ENCODE assay signal across 17 cellular contexts in genomic region chr3:56453027-56453426, GRCh38. TPM values are rescaled to one million over a fixed set of nuclear protein-coding genes. Genes with fewer than 3 reads are reported as not detected.
A peak's percentile ranks its signal among the peaks of the same experiment; 100 is the strongest.
DNase-seq lines count a peak whose midpoint lies in the region; ATAC-seq, FAIRE-seq and TF ChIP-seq lines count a peak whose summit lies in the region.
"Had no signal": no experiment of that assay in that cellular context is flagged by ENCODE, and none has a peak within 500 bp of the region (broad histone marks: within the 10 kb centered on the region; RNA-seq: fewer than 3 reads in every experiment).

No MANE protein-coding gene starts in this region.

- no peak overlapping the region for H2BK120ac ChIP-seq in H1 (replicated peaks; ENCODE audit: low read depth, low read length)

- H4K91ac ChIP-seq in H1 (replicated peaks; ENCODE audit: insufficient read length, low read length): no peak overlapping the region

- H2AFZ ChIP-seq in H1 (ENCODE audit: low read length): no peak overlapping the region

- H3K9ac ChIP-seq in H1 (replicated peaks in 1 of 4; ENCODE audit: extremely low read depth in 1 of 4, low read depth in 3 of 4, low read length in 3 of 4): no peak overlapping the region
- H3K9ac ChIP-seq: BLaER1 treated with 17β-estradiol and CSF1 and Interleukin-3, amounts not matched to agents 10 nM and 100 nM had no signal

- no peak overlapping the region for H3K14ac ChIP-seq in H1 (ENCODE audit: insufficient read length)

- peaks cover 2 to 4% of the 10 kb centered on the region in 2 experiments for H4K20me1 ChIP-seq in H1 (replicated peaks in 1 of 2; ENCODE audit: control insufficient read depth in 1 of 2, insufficient read depth in 2 of 2, low read length in 2 of 2)
- H4K20me1 ChIP-seq: BLaER1 treated with 17β-estradiol and CSF1 and Interleukin-3, amounts not matched to agents 10 nM and 100 nM had no signal

- peaks cover 0 to 44% of the 10 kb centered on the region in 2 experiments; a peak in 2 of 4 replicates for H3K79me2 ChIP-seq in H1 (ENCODE audit: control insufficient read depth in 1 of 2, insufficient read depth in 2 of 2, low read length in 2 of 2)

- POLR2A ChIA-PET in H1 (lab: Charles Lee; ENCODE audit: partially characterized antibody): interaction anchor here (2.1 kb wide), 1 partner anchor 10 kb away, joined by 5 read pairs; no protein-coding TSS in a partner anchor

- no peak overlapping the region for H2BK5ac ChIP-seq in H1 (ENCODE audit: low read depth, low read length)

- H3K4me2 ChIP-seq in H1 (ENCODE audit: insufficient read depth in 1 of 2, low read depth in 2 of 2, low read length in 2 of 2): no peak overlapping the region
- H3K4me2 ChIP-seq: BLaER1 treated with 17β-estradiol and CSF1 and Interleukin-3, amounts not matched to agents 10 nM and 100 nM had no signal

- H3K9me3 ChIP-seq in H1 (ENCODE audit: insufficient read depth in 2 of 2, low read depth in 1 of 2, low read length in 1 of 2) (no peaks in the 10 kb centered on the region), small intestine (ENCODE audit: control insufficient read depth, low read depth) (no peaks in the 10 kb centered on the region)
- H3K9me3 ChIP-seq: BLaER1 treated with 17β-estradiol and CSF1 and Interleukin-3, amounts not matched to agents 10 nM and 100 nM had no signal

- no peak overlapping the region for H2BK12ac ChIP-seq in H1 (ENCODE audit: low read depth, low read length)

- H3K36me3 ChIP-seq in H1 (ENCODE audit: control insufficient read depth in 2 of 4, insufficient read depth in 4 of 4, low read length in 3 of 4) (no peaks in the 10 kb centered on the region), small intestine (ENCODE audit: control insufficient read depth in 2 of 2, insufficient read depth in 2 of 2, low read length in 2 of 2) (no peaks in the 10 kb centered on the region)
- H3K36me3 ChIP-seq: BLaER1 treated with 17β-estradiol and CSF1 and Interleukin-3, amounts not matched to agents 10 nM and 100 nM had no signal

- no peak overlapping the region for H2BK15ac ChIP-seq in H1 (ENCODE audit: low read length)

- no peaks in the 10 kb centered on the region for H3K4me1 ChIP-seq in H1 (replicated peaks in 1 of 4; ENCODE audit: control insufficient read depth in 3 of 4, insufficient read depth in 4 of 4, low read length in 3 of 4)
- no peaks in the 10 kb centered on the region for H3K4me1 ChIP-seq in small intestine (ENCODE audit: control insufficient read depth in 2 of 2, insufficient read depth in 1 of 2, low read depth in 1 of 2, low read length in 1 of 2)
- H3K4me1 ChIP-seq: BLaER1 treated with 17β-estradiol and CSF1 and Interleukin-3, amounts not matched to agents 10 nM and 100 nM had no signal

- no peak for TF ChIP-seq RAD21 in H1 (IDR thresholded peaks at IDR 0.05 in 1 of 2, conservative IDR thresholded peaks at IDR 0.05 in 1 of 2; ENCODE audit: low read depth in 2 of 2, low read length in 2 of 2)

- TF ChIP-seq EP300 in H1 (IDR thresholded peaks at IDR 0.05; ENCODE audit: borderline replicate concordance in 1 of 2, low read depth in 2 of 2, low read length in 2 of 2): no peak

- no peaks in the 10 kb centered on the region for H3K27me3 ChIP-seq in H1 (replicated peaks in 1 of 4; ENCODE audit: control insufficient read depth in 3 of 4, extremely low read depth in 1 of 4, insufficient read depth in 3 of 4, low read length in 3 of 4)
- H3K27me3 ChIP-seq in small intestine (ENCODE audit: control insufficient read depth in 2 of 2, insufficient read depth in 2 of 2, low read length in 2 of 2): peaks cover 0 to 7% of the 10 kb centered on the region in 2 donors
- H3K27me3 ChIP-seq: BLaER1 treated with 17β-estradiol and CSF1 and Interleukin-3, amounts not matched to agents 10 nM and 100 nM had no signal

- H3K4ac ChIP-seq in H1 (replicated peaks; ENCODE audit: insufficient read length, low read depth, low read length): no peak overlapping the region

- CTCF ChIA-PET in H1 (lab: Charles Lee; ENCODE audit: partially characterized antibody): interaction anchor here (0.6 to 5.1 kb wide), 5 partner anchors 42 to 418 kb away, joined by 4 to 40 read pairs (median 8); no protein-coding TSS in a partner anchor

- no peak overlapping the region for H4K5ac ChIP-seq in H1 (ENCODE audit: insufficient read length, low read depth, low read length)

- TF ChIP-seq POLR2A in H1 (IDR thresholded peaks at IDR 0.05; ENCODE audit: control extremely low read depth in 1 of 2, low read depth in 2 of 2, low read length in 2 of 2): no peak

- H3K79me1 ChIP-seq in H1 (ENCODE audit: low read depth, low read length): peaks cover 6% of the 10 kb centered on the region; the same call in 1 of the 2 replicates

- WGBS in H1 (ENCODE audit: extremely low coverage in 1 of 2, insufficient coverage in 1 of 2, insufficient read length in 1 of 2, insufficient replicate concordance in 2 of 2, low coverage in 1 of 2, low lambda C conversion rate in 2 of 2, missing lambda C conversion rate in 1 of 2), 2 experiments: 100% methylated on average over 1 of the region's 1 CpG; no CpG with 5 or more reads in 1 of the 2 experiments
- WGBS in small intestine, 3 donors: 45 to 54% (median 50%) methylated on average over 1 of the region's 1 CpG

- H2AK5ac ChIP-seq in H1 (ENCODE audit: low read depth, low read length): no peak overlapping the region

- no peak for FAIRE-seq in H1 (lab: Jason Lieb, UNC)
- FAIRE-seq in small intestine (lab: Jason Lieb, UNC): no peak
- FAIRE-seq: GM12892 had no signal

- H3K56ac ChIP-seq in H1 (replicated peaks; ENCODE audit: insufficient read length, low read depth, low read length): no peak overlapping the region

- ATAC-seq in HG03571 (IDR thresholded peaks at IDR 0.05; ENCODE audit: unreplicated experiment) (no peak), HG02981 (IDR thresholded peaks at IDR 0.05; ENCODE audit: unreplicated experiment) (no peak)
- ATAC-seq: Right ventricle myocardium inferior had no signal

- H3K4me3 ChIP-seq in H1 (ENCODE audit: extremely low read depth in 1 of 4, insufficient read depth in 2 of 4, low read depth in 3 of 4, low read length in 4 of 4) (no peak overlapping the region), small intestine (ENCODE audit: low read depth in 1 of 2, low read length in 2 of 2) (no peak overlapping the region)
- H3K4me3 ChIP-seq: BLaER1 treated with 17β-estradiol and CSF1 and Interleukin-3, amounts not matched to agents 10 nM and 100 nM had no signal

- H3K18ac ChIP-seq in H1 (ENCODE audit: extremely low read depth, low read length): no peak overlapping the region

- H4K8ac ChIP-seq in H1 (ENCODE audit: extremely low read depth, insufficient read depth, low read length): no peak overlapping the region

- H3K23me2 ChIP-seq in H1 (ENCODE audit: low read depth, low read length): no peaks in the 10 kb centered on the region

- DNase-seq in DMS53 (lab: John Stamatoyannopoulos, UW): peak; percentile 0
- DNase-seq in DMS53 treated with DMSO at 0.1 percent for 48 hours (lab: John Stamatoyannopoulos, UW; ENCODE audit: unreplicated experiment): no peak
- DNase-seq in LHCN-M2 (ENCODE audit: low read depth): peak; percentile 5
- peak; percentile 21 for DNase-seq in RKO (ENCODE audit: low spot score)
- DNase-seq in H1 (ENCODE audit: low read depth in 1 of 2, low spot score in 2 of 2): no peak
- no peak for DNase-seq in small intestine
- DNase-seq: 8988T, GOT3, NCI-H1417, NCI-H1930, NCI-H69 had no signal

- H3K27ac ChIP-seq in H1 (ENCODE audit: low read depth, low read length) (no peak overlapping the region), small intestine (ENCODE audit: low read depth in 1 of 2, low read length in 1 of 2) (no peak overlapping the region)
- H3K27ac ChIP-seq: BLaER1 treated with 17β-estradiol and CSF1 and Interleukin-3, amounts not matched to agents 10 nM and 100 nM; HL-60 had no signal

- no peak overlapping the region for H3K23ac ChIP-seq in H1 (ENCODE audit: insufficient read length)

- no peak overlapping the region for H2BK20ac ChIP-seq in H1 (ENCODE audit: low read length)

- no peak for TF ChIP-seq CTCF in H1 (IDR thresholded peaks at IDR 0.05; ENCODE audit: control extremely low read depth in 1 of 3, insufficient read depth in 1 of 3, low read depth in 1 of 3, low read length in 3 of 3)

TF ChIP-seq in H1, 55 proteins besides CTCF, POLR2A, EP300 and RAD21:
- peak; percentile 48 for TF ChIP-seq USF2 (IDR thresholded peaks at IDR 0.05; ENCODE audit: low read length)
- TF ChIP-seq TAF1 (IDR thresholded peaks at IDR 0.05; ENCODE audit: low read depth, low read length): no peak
- no peak for TF ChIP-seq SUZ12 (IDR thresholded peaks at IDR 0.05; ENCODE audit: low read length)

RNA-seq across cellular contexts. Expression of gene ERC2, which starts 15.2 kb away (rescaled TPM):
- 0.11 TPM in 1 of 2 replicates, not detected in the other for total RNA-seq in LHCN-M2 (2014; rRNA removed)
- polyA plus RNA-seq in LHCN-M2 (2012): not detected
- total RNA-seq in H1 (2021; fragmentation: NEBNext Ultra II Directional; extraction: Animal tissue kit (Norgen Biotek cat#: 25700)): 20.9 and 22.8 TPM in 2 replicates
- 7.9 and 16.4 TPM in 2 replicates for polyA plus RNA-seq in H1 (2011; rRNA removed)
- polyA plus RNA-seq in H1 (2011; cell fraction: cytosol; rRNA removed): 10.6 TPM
- polyA plus RNA-seq in H1 (2011; cell fraction: nucleus; rRNA removed): 24.1 TPM
- polyA plus RNA-seq in H1 (2012, experiment 1 of 2): 7.0 to 10.6 TPM (median 8.5 TPM) in 4 replicates
- polyA plus RNA-seq in H1 (2012, experiment 2 of 2): 2.0 TPM
- 5.9 TPM for polyA plus RNA-seq in H1 (2013, experiment 1 of 2)
- 5.7 TPM for polyA plus RNA-seq in H1 (2013, experiment 2 of 2)
- 131 and 152 TPM in 2 replicates for polyA minus RNA-seq in H1 (2011; rRNA and poly(A)+ RNA removed)
- 23.9 TPM for polyA minus RNA-seq in H1 (2011; cell fraction: cytosol; rRNA and poly(A)+ RNA removed)
- polyA minus RNA-seq in H1 (2011; cell fraction: nucleus; rRNA and poly(A)+ RNA removed): 279 TPM
- under 1 TPM in 1 of 3 donors, not detected in 2; 0.73 TPM for polyA plus RNA-seq in small intestine

Comparison
In these comparisons a context has a peak if more than half of its experiments do, and no peak if none do; other contexts are left out.
1. DNase-seq: peak in DMS53 (single experiment), LHCN-M2 (single experiment) and RKO (single experiment); none in DMS53 treated with DMSO at 0.1 percent for 48 hours (single experiment), H1 (0 of 2) and small intestine (single experiment).
2. RNA of gene ERC2, which starts 15.2 kb away (total RNA-seq): 20.9 to 22.8 TPM in H1; 0.11 TPM in LHCN-M2; every median in the first group is over 10 times any median in the second.